11 cellular contexts compared by ENCODE assay signal in genomic region chr5:140965905-140966292, GRCh38. TPM values are rescaled to one million over a fixed set of nuclear protein-coding genes. Genes with fewer than 3 reads are reported as not detected.
A peak's percentile ranks its signal among the peaks of the same experiment; 100 is the strongest.
DNase-seq lines count a peak whose midpoint lies in the region; ATAC-seq and TF ChIP-seq lines count a peak whose summit lies in the region.
"Had no signal": no experiment of that assay in that cellular context is flagged by ENCODE, and none has a peak within 500 bp of the region (broad histone marks: within the 10 kb centered on the region; RNA-seq: fewer than 3 reads in every experiment).

No MANE protein-coding gene starts in this region.

- intact Hi-C loops in OCI-LY7 (cut with micrococcal nuclease; ENCODE audit: unreplicated experiment), result no loop called here

- no peak for TF ChIP-seq EP300 in tibial nerve (IDR thresholded peaks at IDR 0.05)

- H3K4me1 ChIP-seq in tibial nerve, result peaks cover 0 to 18% (median 3%) of the 10 kb centered on the region in 4 donors
- no peaks in the 10 kb centered on the region for H3K4me1 ChIP-seq in OCI-LY7 (ENCODE audit: insufficient read depth, low read length, poor library complexity, severe bottlenecking)

- no peak for TF ChIP-seq POLR2A in tibial nerve (IDR thresholded peaks at IDR 0.05)

- peak overlapping the region; percentile 43 to 64 (median 54) for H3K4me3 ChIP-seq in tibial nerve
- H3K4me3 ChIP-seq in OCI-LY7 (ENCODE audit: low read depth, low read length, poor library complexity, severe bottlenecking), result no peak overlapping the region

- no TSS peak for BruUV-seq in OCI-LY7 (replicated peaks; lab: Mats Ljungman, UMichigan)

- H4K20me1 ChIP-seq in OCI-LY7 (ENCODE audit: insufficient read depth, low read length), result no peaks in the 10 kb centered on the region

- ATAC-seq in GM18520 (IDR thresholded peaks at IDR 0.05; ENCODE audit: unreplicated experiment) (no peak), HG02938 (IDR thresholded peaks at IDR 0.05; ENCODE audit: unreplicated experiment) (no peak)

- H3K79me2 ChIP-seq in OCI-LY7 (ENCODE audit: insufficient read depth, low read depth, low read length), result no peaks in the 10 kb centered on the region

- TF ChIP-seq CTCF in tibial nerve (IDR thresholded peaks at IDR 0.05), result no peak
- TF ChIP-seq CTCF in OCI-LY7 (conservative IDR thresholded peaks at IDR 0.05; ENCODE audit: low read length), result no peak

- CTCF ChIA-PET in OCI-LY7 (lab: Charles Lee; ENCODE audit: unreplicated experiment), result no interaction called here

- H2AFZ ChIP-seq in OCI-LY7 (ENCODE audit: low read length), result no peak overlapping the region

- POLR2A ChIA-PET in OCI-LY7 (lab: Charles Lee), result no interaction called here

- no peaks in the 10 kb centered on the region for H3K9me2 ChIP-seq in OCI-LY7 (ENCODE audit: insufficient read depth, low read length)

- H3K9me3 ChIP-seq in tibial nerve (no peaks in the 10 kb centered on the region), OCI-LY7 (ENCODE audit: low read length) (no peaks in the 10 kb centered on the region)

- H3K27me3 ChIP-seq in tibial nerve, result no peaks in the 10 kb centered on the region

- 1% methylated on average over 9 of the region's 9 CpGs for WGBS in tibial nerve, 2 donors

- H3K27ac ChIP-seq in tibial nerve (peak overlapping the region in 2 of 4 donors; percentile 46 to 67), OCI-LY7 (ENCODE audit: low read depth, low read length, poor library complexity, severe bottlenecking) (no peak overlapping the region)
- H3K27ac ChIP-seq: C4-2B had no signal

- DNase-seq in NCI-H510A treated with DMSO at 0.1 percent for 48 hours (lab: John Stamatoyannopoulos, UW) (peak; percentile 51), NCI-H510A (lab: John Stamatoyannopoulos, UW) (no peak), cerebellum (ENCODE audit: low spot score) (peak; percentile 22), medulla oblongata (ENCODE audit: extremely low spot score) (peak; percentile 55), tibial nerve (ENCODE audit: low spot score in 2 of 2) (no peak), OCI-LY7 (ENCODE audit: low spot score) (no peak)
- DNase-seq: stimulated activated CD4-positive, alpha-beta T cell treated with anti-CD3 and anti-CD28 coated beads, Interleukin-2, amount 100 ng/mL, for 24 hours had no signal

- no peak overlapping the region for H3K4me2 ChIP-seq in OCI-LY7 (ENCODE audit: low read length)

- H3K36me3 ChIP-seq in tibial nerve, result no peaks in the 10 kb centered on the region
- no peaks in the 10 kb centered on the region for H3K36me3 ChIP-seq in OCI-LY7 (ENCODE audit: insufficient read depth, low read length)

RNA-seq across cellular contexts. Expression of gene PCDHAC2, which starts 0.4 kb away (rescaled TPM):
- total RNA-seq in cerebellum (34.8 TPM), tibial nerve (1 to 10 TPM in 3 of 4 donors, under 1 TPM in 1; 0.78 to 4.2 (median 2.5) TPM), OCI-LY7 (2022) (not detected in 2 replicates)
- not detected in 2 replicates for total RNA-seq in OCI-LY7 (2014; rRNA removed; shearing (Covaris generic))

RNA-seq across cellular contexts. Expression of gene PCDHAC1, which starts 39.8 kb away (rescaled TPM):
- 32.4 TPM for total RNA-seq in cerebellum
- total RNA-seq in tibial nerve, result 1 to 10 TPM; 1.2 to 3.3 (median 2.7) TPM
- total RNA-seq in OCI-LY7 (2014; rRNA removed; shearing (Covaris generic)), result not detected in 2 replicates
- total RNA-seq in OCI-LY7 (2022), result not detected in 2 replicates
- total RNA-seq: dermis microvascular lymphatic vessel endothelial cell had no signal

Comparison
In these comparisons a context has a peak if more than half of its experiments do, and no peak if none do; other contexts are left out.
1. DNase-seq: peak in NCI-H510A treated with DMSO at 0.1 percent for 48 hours (single experiment), cerebellum (single experiment) and medulla oblongata (single experiment); none in NCI-H510A (single experiment), tibial nerve (0 of 2) and OCI-LY7 (single experiment).